In genomic region chr1:115705085-115706008, GRCh38 we compare ENCODE assay signal across 1 cellular context.
TF ChIP-seq lines count a peak whose summit lies in the region.

No MANE protein-coding gene starts in this region.

TF ChIP-seq in GM23338, 12 proteins besides CTCF, POLR2A, EP300 and RAD21 (continued from another document):
- TF ChIP-seq, protein P1, sequence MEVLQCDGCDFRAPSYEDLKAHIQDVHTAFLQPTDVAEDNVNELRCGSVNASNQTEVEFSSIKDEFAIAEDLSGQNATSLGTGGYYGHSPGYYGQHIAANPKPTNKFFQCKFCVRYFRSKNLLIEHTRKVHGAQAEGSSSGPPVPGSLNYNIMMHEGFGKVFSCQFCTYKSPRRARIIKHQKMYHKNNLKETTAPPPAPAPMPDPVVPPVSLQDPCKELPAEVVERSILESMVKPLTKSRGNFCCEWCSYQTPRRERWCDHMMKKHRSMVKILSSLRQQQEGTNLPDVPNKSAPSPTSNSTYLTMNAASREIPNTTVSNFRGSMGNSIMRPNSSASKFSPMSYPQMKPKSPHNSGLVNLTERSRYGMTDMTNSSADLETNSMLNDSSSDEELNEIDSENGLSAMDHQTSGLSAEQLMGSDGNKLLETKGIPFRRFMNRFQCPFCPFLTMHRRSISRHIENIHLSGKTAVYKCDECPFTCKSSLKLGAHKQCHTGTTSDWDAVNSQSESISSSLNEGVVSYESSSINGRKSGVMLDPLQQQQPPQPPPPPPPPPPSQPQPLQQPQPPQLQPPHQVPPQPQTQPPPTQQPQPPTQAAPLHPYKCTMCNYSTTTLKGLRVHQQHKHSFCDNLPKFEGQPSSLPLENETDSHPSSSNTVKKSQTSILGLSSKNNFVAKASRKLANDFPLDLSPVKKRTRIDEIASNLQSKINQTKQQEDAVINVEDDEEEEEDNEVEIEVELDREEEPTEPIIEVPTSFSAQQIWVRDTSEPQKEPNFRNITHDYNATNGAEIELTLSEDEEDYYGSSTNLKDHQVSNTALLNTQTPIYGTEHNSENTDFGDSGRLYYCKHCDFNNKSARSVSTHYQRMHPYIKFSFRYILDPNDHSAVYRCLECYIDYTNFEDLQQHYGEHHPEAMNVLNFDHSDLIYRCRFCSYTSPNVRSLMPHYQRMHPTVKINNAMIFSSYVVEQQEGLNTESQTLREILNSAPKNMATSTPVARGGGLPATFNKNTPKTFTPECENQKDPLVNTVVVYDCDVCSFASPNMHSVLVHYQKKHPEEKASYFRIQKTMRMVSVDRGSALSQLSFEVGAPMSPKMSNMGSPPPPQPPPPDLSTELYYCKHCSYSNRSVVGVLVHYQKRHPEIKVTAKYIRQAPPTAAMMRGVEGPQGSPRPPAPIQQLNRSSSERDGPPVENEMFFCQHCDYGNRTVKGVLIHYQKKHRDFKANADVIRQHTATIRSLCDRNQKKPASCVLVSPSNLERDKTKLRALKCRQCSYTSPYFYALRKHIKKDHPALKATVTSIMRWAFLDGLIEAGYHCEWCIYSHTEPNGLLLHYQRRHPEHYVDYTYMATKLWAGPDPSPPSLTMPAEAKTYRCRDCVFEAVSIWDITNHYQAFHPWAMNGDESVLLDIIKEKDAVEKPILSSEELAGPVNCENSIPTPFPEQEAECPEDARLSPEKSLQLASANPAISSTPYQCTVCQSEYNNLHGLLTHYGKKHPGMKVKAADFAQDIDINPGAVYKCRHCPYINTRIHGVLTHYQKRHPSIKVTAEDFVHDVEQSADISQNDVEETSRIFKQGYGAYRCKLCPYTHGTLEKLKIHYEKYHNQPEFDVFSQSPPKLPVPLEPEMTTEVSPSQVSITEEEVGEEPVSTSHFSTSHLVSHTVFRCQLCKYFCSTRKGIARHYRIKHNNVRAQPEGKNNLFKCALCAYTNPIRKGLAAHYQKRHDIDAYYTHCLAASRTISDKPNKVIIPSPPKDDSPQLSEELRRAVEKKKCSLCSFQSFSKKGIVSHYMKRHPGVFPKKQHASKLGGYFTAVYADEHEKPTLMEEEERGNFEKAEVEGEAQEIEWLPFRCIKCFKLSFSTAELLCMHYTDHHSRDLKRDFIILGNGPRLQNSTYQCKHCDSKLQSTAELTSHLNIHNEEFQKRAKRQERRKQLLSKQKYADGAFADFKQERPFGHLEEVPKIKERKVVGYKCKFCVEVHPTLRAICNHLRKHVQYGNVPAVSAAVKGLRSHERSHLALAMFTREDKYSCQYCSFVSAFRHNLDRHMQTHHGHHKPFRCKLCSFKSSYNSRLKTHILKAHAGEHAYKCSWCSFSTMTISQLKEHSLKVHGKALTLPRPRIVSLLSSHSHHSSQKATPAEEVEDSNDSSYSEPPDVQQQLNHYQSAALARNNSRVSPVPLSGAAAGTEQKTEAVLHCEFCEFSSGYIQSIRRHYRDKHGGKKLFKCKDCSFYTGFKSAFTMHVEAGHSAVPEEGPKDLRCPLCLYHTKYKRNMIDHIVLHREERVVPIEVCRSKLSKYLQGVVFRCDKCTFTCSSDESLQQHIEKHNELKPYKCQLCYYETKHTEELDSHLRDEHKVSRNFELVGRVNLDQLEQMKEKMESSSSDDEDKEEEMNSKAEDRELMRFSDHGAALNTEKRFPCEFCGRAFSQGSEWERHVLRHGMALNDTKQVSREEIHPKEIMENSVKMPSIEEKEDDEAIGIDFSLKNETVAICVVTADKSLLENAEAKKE (CRISPR knock-in tag; IDR thresholded peaks at IDR 0.05), result no peak
- no peak for TF ChIP-seq ZNF331 (CRISPR knock-in tag; IDR thresholded peaks at IDR 0.05; ENCODE audit: low read depth)
- TF ChIP-seq POLR2AphosphoS5 (IDR thresholded peaks at IDR 0.05; ENCODE audit: low read depth), result no peak
- no peak for TF ChIP-seq EZH2phosphoT487 (IDR thresholded peaks at IDR 0.05; ENCODE audit: unreplicated experiment)
- no peak for TF ChIP-seq NANOG (IDR thresholded peaks at IDR 0.05; ENCODE audit: borderline replicate concordance)
- TF ChIP-seq ETS1 (IDR thresholded peaks at IDR 0.05), result no peak
- no peak for TF ChIP-seq JUNB (IDR thresholded peaks at IDR 0.05; ENCODE audit: unreplicated experiment)
